In the genomic region with DNA sequence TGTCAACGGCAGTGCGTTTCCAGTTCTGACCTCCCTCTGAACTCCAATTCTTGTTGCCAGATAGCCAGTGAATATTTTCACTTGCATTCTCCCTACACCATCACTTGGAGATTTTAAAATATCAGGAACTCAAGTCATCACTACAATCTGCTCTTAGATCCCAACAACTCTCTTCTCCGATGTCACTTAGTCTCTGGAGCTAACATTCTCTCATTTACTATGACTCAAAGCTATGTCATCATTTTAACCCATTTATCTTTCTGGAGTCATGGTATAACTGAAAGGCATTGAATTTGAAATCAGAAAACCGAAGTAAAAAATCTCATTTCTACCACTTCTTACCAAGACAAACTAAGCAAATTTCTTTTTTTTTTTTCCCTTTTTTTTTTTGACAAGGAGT, we compare ENCODE assay signal across 32 cellular contexts. TPM values are rescaled to one million over a fixed set of nuclear protein-coding genes. Genes with fewer than 3 reads are reported as not detected.
DNase-seq lines count a peak whose midpoint lies in the region; ATAC-seq, FAIRE-seq and TF ChIP-seq lines count a peak whose summit lies in the region.
"Had no signal": no experiment of that assay in that cellular context is flagged by ENCODE, and none has a peak within 500 bp of the region (broad histone marks: within the 10 kb centered on the region; RNA-seq: fewer than 3 reads in every experiment).

No MANE protein-coding gene starts in this region.

- ATAC-seq in activated naive CD4-positive, alpha-beta T cell treated with anti-CD3 and anti-CD28 coated beads, Interleukin-2, amount 50 U/mL, for 72 hours, result no peak
- ATAC-seq: activated CD8-positive, alpha-beta T cell treated with anti-CD3 and anti-CD28 coated beads for 36 hours; foreskin keratinocyte; heart right ventricle; left cardiac atrium; pancreas; stimulated activated memory B cell treated with anti-CD40 and anti-IgM and Interleukin-4, amounts not matched to agents 10 μg/mL and 1 μg/mL and 100 μg/mL, for 72 hours; T-helper 17 cell; upper lobe of right lung had no signal

- TF ChIP-seq CTCF in astrocyte (IDR thresholded peaks at IDR 0.05; ENCODE audit: insufficient read depth, low read depth, low read length), result no peak

- H3K79me2 ChIP-seq in astrocyte (ENCODE audit: insufficient read depth, low read length), result no peaks in the 10 kb centered on the region
- H3K79me2 ChIP-seq in mesendoderm (ENCODE audit: control insufficient read depth, insufficient read depth, low read length), result no peaks in the 10 kb centered on the region

- no CpG with 5 or more reads among the region's 4 CpGs for WGBS in mesendoderm (ENCODE audit: extremely low coverage, insufficient coverage, low lambda C conversion rate)

- H3K9me3 Mint-ChIP-seq in astrocyte (ENCODE audit: unreplicated experiment), result no peaks in the 10 kb centered on the region
- no peaks in the 10 kb centered on the region for H3K9me3 Mint-ChIP-seq in activated naive CD4-positive, alpha-beta T cell treated with anti-CD3 and anti-CD28 coated beads, Interleukin-2, amount 50 U/mL, for 72 hours
- H3K9me3 Mint-ChIP-seq: activated CD8-positive, alpha-beta T cell treated with anti-CD3 and anti-CD28 coated beads for 36 hours; activated T-helper 2 cell treated with anti-CD3 and anti-CD28 coated beads, Interferon-gamma antibody, Interleukin-2, Interleukin-4, amounts not matched to agents 10 μg/mL and 5 μg/mL and 100 μg/mL, durations not matched to agents 14 hours and 24 hours and 36 hours; stimulated activated memory B cell treated with anti-CD40 and anti-IgM and Interleukin-4, amounts not matched to agents 10 μg/mL and 1 μg/mL and 100 μg/mL, for 72 hours had no signal

- no peak overlapping the region for H3K27ac Mint-ChIP-seq in astrocyte (ENCODE audit: unreplicated experiment)
- H3K27ac Mint-ChIP-seq in activated naive CD4-positive, alpha-beta T cell treated with anti-CD3 and anti-CD28 coated beads, Interleukin-2, amount 50 U/mL, for 72 hours, result no peak overlapping the region
- H3K27ac Mint-ChIP-seq: activated CD8-positive, alpha-beta T cell treated with anti-CD3 and anti-CD28 coated beads for 36 hours; activated naive CD8-positive, alpha-beta T cell; activated T-helper 2 cell treated with anti-CD3 and anti-CD28 coated beads, Interferon-gamma antibody, Interleukin-2, Interleukin-4, amounts not matched to agents 10 μg/mL and 5 μg/mL and 100 μg/mL, durations not matched to agents 14 hours and 24 hours and 36 hours; nephron progenitor cell; stimulated activated memory B cell treated with anti-CD40 and anti-IgM and Interleukin-4, amounts not matched to agents 10 μg/mL and 1 μg/mL and 100 μg/mL, for 72 hours; T-helper 17 cell had no signal

- H2BK120ac ChIP-seq in mesendoderm (ENCODE audit: low read depth, low read length), result no peak overlapping the region

- H2AK5ac ChIP-seq in mesendoderm (ENCODE audit: low read length), result no peak overlapping the region

- H3K27me3 Mint-ChIP-seq in astrocyte (ENCODE audit: low read depth, unreplicated experiment), result peaks cover 15% of the 10 kb centered on the region

- no peak overlapping the region for H3K4ac ChIP-seq in mesendoderm (ENCODE audit: low read depth, low read length)

- no peaks in the 10 kb centered on the region for H4K20me1 ChIP-seq in astrocyte (ENCODE audit: insufficient read depth, low read length)
- H4K20me1 ChIP-seq: BLaER1 treated with 17β-estradiol and CSF1 and Interleukin-3, amounts not matched to agents 10 nM and 100 nM had no signal

- no peak overlapping the region for H3K4me3 Mint-ChIP-seq in astrocyte (ENCODE audit: unreplicated experiment)
- H3K4me3 Mint-ChIP-seq: activated CD8-positive, alpha-beta T cell treated with anti-CD3 and anti-CD28 coated beads for 36 hours; activated naive CD8-positive, alpha-beta T cell; nephron progenitor cell; stimulated activated memory B cell treated with anti-CD40 and anti-IgM and Interleukin-4, amounts not matched to agents 10 μg/mL and 1 μg/mL and 100 μg/mL, for 72 hours; T-helper 17 cell had no signal

- H3K23ac ChIP-seq in mesendoderm (ENCODE audit: low read length), result no peak overlapping the region

- no peak overlapping the region for H2BK15ac ChIP-seq in mesendoderm (replicated peaks; ENCODE audit: low read depth)

- no peak for FAIRE-seq in astrocyte (lab: Jason Lieb, UNC)
- FAIRE-seq: pancreas had no signal

- H3K56ac ChIP-seq in mesendoderm (ENCODE audit: low read length), result no peak overlapping the region

- H3K27ac ChIP-seq in astrocyte (ENCODE audit: low read depth, low read length), result no peak overlapping the region
- H3K27ac ChIP-seq in mesendoderm (ENCODE audit: low read depth, low read length), result no peak overlapping the region
- H3K27ac ChIP-seq: ascending aorta; BLaER1 treated with 17β-estradiol and CSF1 and Interleukin-3, amounts not matched to agents 10 nM and 100 nM; foreskin keratinocyte; heart right ventricle; pancreas; right atrium auricular region; SK-N-MC; spleen; suprapubic skin; upper lobe of right lung had no signal

- H3K9ac ChIP-seq in astrocyte (ENCODE audit: low read length), result no peak overlapping the region
- no peak overlapping the region for H3K9ac ChIP-seq in mesendoderm (ENCODE audit: low read length)
- H3K9ac ChIP-seq: BLaER1 treated with 17β-estradiol and CSF1 and Interleukin-3, amounts not matched to agents 10 nM and 100 nM had no signal

- H3K36me3 ChIP-seq in astrocyte (ENCODE audit: insufficient read depth, low read length), result no peaks in the 10 kb centered on the region
- H3K36me3 ChIP-seq in mesendoderm (ENCODE audit: control insufficient read depth, insufficient read depth, low read length), result no peaks in the 10 kb centered on the region
- H3K36me3 ChIP-seq: ascending aorta; BLaER1 treated with 17β-estradiol and CSF1 and Interleukin-3, amounts not matched to agents 10 nM and 100 nM; heart right ventricle; pancreas; right atrium auricular region; spleen; suprapubic skin; upper lobe of right lung had no signal

- H3K9me3 ChIP-seq in astrocyte (ENCODE audit: insufficient read depth, low read depth, low read length), result no peaks in the 10 kb centered on the region
- H3K9me3 ChIP-seq: ascending aorta, pancreas, right atrium auricular region, spleen, suprapubic skin, upper lobe of right lung had no signal

- no peak overlapping the region for H4K5ac ChIP-seq in mesendoderm (ENCODE audit: low read length)

- H3K27me3 ChIP-seq in astrocyte (ENCODE audit: insufficient read depth, low read length), result peaks cover 3% of the 10 kb centered on the region
- no peaks in the 10 kb centered on the region for H3K27me3 ChIP-seq in mesendoderm (ENCODE audit: insufficient read depth, low read length, poor library complexity)
- H3K27me3 ChIP-seq: BLaER1 treated with 17β-estradiol and CSF1 and Interleukin-3, amounts not matched to agents 10 nM and 100 nM; pancreas; right atrium auricular region had no signal

- H3K4me3 ChIP-seq in astrocyte (ENCODE audit: insufficient read depth, low read depth, low read length), result no peak overlapping the region
- no peak overlapping the region for H3K4me3 ChIP-seq in mesendoderm (ENCODE audit: low read length)
- H3K4me3 ChIP-seq: ascending aorta; BLaER1 treated with 17β-estradiol and CSF1 and Interleukin-3, amounts not matched to agents 10 nM and 100 nM; heart right ventricle; pancreas; right atrium auricular region; SK-N-MC; spleen; suprapubic skin; upper lobe of right lung had no signal

- H3K79me1 ChIP-seq in mesendoderm (ENCODE audit: low read length), result no peaks in the 10 kb centered on the region

- no peak overlapping the region for H2BK5ac ChIP-seq in mesendoderm (ENCODE audit: low read length)

- H3K36me3 Mint-ChIP-seq in astrocyte (ENCODE audit: low read depth, unreplicated experiment), result no peaks in the 10 kb centered on the region
- H3K36me3 Mint-ChIP-seq in activated naive CD4-positive, alpha-beta T cell treated with anti-CD3 and anti-CD28 coated beads, Interleukin-2, amount 50 U/mL, for 72 hours, result no peaks in the 10 kb centered on the region
- H3K36me3 Mint-ChIP-seq: activated naive CD8-positive, alpha-beta T cell; stimulated activated memory B cell treated with anti-CD40 and anti-IgM and Interleukin-4, amounts not matched to agents 10 μg/mL and 1 μg/mL and 100 μg/mL, for 72 hours had no signal

- no peak overlapping the region for H3K18ac ChIP-seq in mesendoderm (ENCODE audit: low read length)

- no peak overlapping the region for H4K8ac ChIP-seq in mesendoderm (ENCODE audit: low read depth, low read length)

- H3K4me1 Mint-ChIP-seq in astrocyte (ENCODE audit: low read depth, unreplicated experiment), result peaks cover 2% of the 10 kb centered on the region
- H3K4me1 Mint-ChIP-seq: stimulated activated memory B cell treated with anti-CD40 and anti-IgM and Interleukin-4, amounts not matched to agents 10 μg/mL and 1 μg/mL and 100 μg/mL, for 72 hours; T-helper 17 cell had no signal

- peaks cover 5% of the 10 kb centered on the region for H3K4me1 ChIP-seq in astrocyte (ENCODE audit: insufficient read depth, low read length)
- peaks cover 2% of the 10 kb centered on the region for H3K4me1 ChIP-seq in mesendoderm (ENCODE audit: control insufficient read depth, low read depth, low read length)
- H3K4me1 ChIP-seq: BLaER1 treated with 17β-estradiol and CSF1 and Interleukin-3, amounts not matched to agents 10 nM and 100 nM; pancreas; upper lobe of right lung had no signal

- peak; percentile 26 for DNase-seq in COLO829 (ENCODE audit: low spot score)
- DNase-seq in LHCN-M2 (ENCODE audit: low read depth), result peak; percentile 73
- DNase-seq in astrocyte (ENCODE audit: low read depth), result peak; percentile 75
- peak; percentile 70 for DNase-seq in hepatic stellate cell (ENCODE audit: low spot score)
- DNase-seq in activated naive CD4-positive, alpha-beta T cell treated with anti-CD3 and anti-CD28 coated beads, Interleukin-2, amount 50 U/mL, for 72 hours (ENCODE audit: low spot score in 2 of 2), result no peak
- DNase-seq in GM19240 (ENCODE audit: insufficient read length, low spot score), result no peak
- no peak for DNase-seq in mesendoderm
- DNase-seq in activated effector memory CD4-positive, alpha-beta T cell treated with Interleukin-2 at 50 U/mL for 16 hours, result no peak
- DNase-seq: activated CD8-positive, alpha-beta T cell treated with anti-CD3 and anti-CD28 coated beads for 36 hours; DMS79 treated with DMSO at 0.1 percent for 48 hours; foreskin keratinocyte; heart right ventricle; KBM-7; left cardiac atrium; MM.1S; NCI-H2029 treated with DMSO at 0.1 percent for 48 hours; NCI-H226; nephron progenitor cell; pancreas; spleen; stimulated activated CD4-positive, alpha-beta T cell treated with anti-CD3 and anti-CD28 coated beads, Interleukin-4, amount 100 ng/mL, for 1 hour; T-helper 17 cell; upper lobe of right lung had no signal

- no peak overlapping the region for H2AFZ ChIP-seq in astrocyte (ENCODE audit: low read depth, low read length)

- peak overlapping the region; percentile 13 for H3K4me2 ChIP-seq in astrocyte (ENCODE audit: low read length)
- H3K4me2 ChIP-seq in mesendoderm (ENCODE audit: low read length), result no peak overlapping the region
- H3K4me2 ChIP-seq: BLaER1 treated with 17β-estradiol and CSF1 and Interleukin-3, amounts not matched to agents 10 nM and 100 nM had no signal

RNA-seq across cellular contexts. Expression of gene SLC16A12, which starts 5.2 kb away (rescaled TPM):
- total RNA-seq in LHCN-M2 (2014; rRNA removed), result 0.45 and 0.52 TPM in 2 replicates
- 0.23 TPM for polyA plus RNA-seq in LHCN-M2 (2012)
- total RNA-seq in astrocyte, result 0.31 and 0.59 TPM in 2 replicates
- not detected for total RNA-seq in activated naive CD4-positive, alpha-beta T cell treated with anti-CD3 and anti-CD28 coated beads, Interleukin-2, amount 50 U/mL, for 72 hours
- 0.56 TPM for polyA plus RNA-seq in mesendoderm (2013, experiment 1 of 2)
- polyA plus RNA-seq in mesendoderm (2013, experiment 2 of 2), result 0.53 TPM
- total RNA-seq: activated CD8-positive, alpha-beta T cell treated with anti-CD3 and anti-CD28 coated beads for 36 hours; activated T-helper 2 cell treated with anti-CD3 and anti-CD28 coated beads, Interferon-gamma antibody, Interleukin-2, Interleukin-4, amounts not matched to agents 10 μg/mL and 5 μg/mL and 100 μg/mL, durations not matched to agents 14 hours and 24 hours and 36 hours; ascending aorta; lung microvascular endothelial cell; T-helper 17 cell had no signal

Comparison
In these comparisons a context has a peak if more than half of its experiments do, and no peak if none do; other contexts are left out.
1. DNase-seq: peak in COLO829 (single experiment), LHCN-M2 (single experiment), astrocyte (single experiment) and hepatic stellate cell (single experiment); none in activated naive CD4-positive, alpha-beta T cell treated with anti-CD3 and anti-CD28 coated beads, Interleukin-2, amount 50 U/mL, for 72 hours (0 of 2), GM19240 (single experiment), mesendoderm (single experiment) and activated effector memory CD4-positive, alpha-beta T cell treated with Interleukin-2 at 50 U/mL for 16 hours (single experiment).